ENCODE assay signal across 17 cellular contexts in genomic region chr3:71154846-71155245, GRCh38.
DNase-seq lines count a peak whose midpoint lies in the region; ATAC-seq, FAIRE-seq and TF ChIP-seq lines count a peak whose summit lies in the region.
"Had no signal": no experiment of that assay in that cellular context is flagged by ENCODE, and none has a peak within 500 bp of the region (broad histone marks: within the 10 kb centered on the region; RNA-seq: fewer than 3 reads in every experiment).

No MANE protein-coding gene starts in this region.

- intact Hi-C loops in HepG2 (cut with micrococcal nuclease; ENCODE audit: unreplicated experiment), result loop anchor here (5.0 to 10.0 kb wide), 3 partner anchors 90 to 628 kb away; no protein-coding TSS in a partner anchor
- intact Hi-C loops in right lobe of liver (cut with DNase I), result no loop called here
- intact Hi-C loops in colonic mucosa (cut with DNase I), result no loop called here
- intact Hi-C loops in naive thymus-derived CD4-positive, alpha-beta T cell (cut with micrococcal nuclease), result loop anchor here in 1 of 2 donors (5.0 kb wide), 1 partner anchor 357 kb away; no protein-coding TSS in a partner anchor

- TF ChIP-seq CTCF in HepG2 (CRISPR knock-in tag; IDR thresholded peaks at IDR 0.05), result no peak
- TF ChIP-seq CTCF in right lobe of liver (IDR thresholded peaks at IDR 0.05), result no peak
- TF ChIP-seq CTCF in colonic mucosa (IDR thresholded peaks at IDR 0.05), result no peak
- no peak for TF ChIP-seq CTCF in GM13976 (IDR thresholded peaks at IDR 0.05; ENCODE audit: borderline replicate concordance, control extremely low read depth, extremely low read depth, insufficient read depth, missing control alignments)

- POLR2A ChIA-PET in HepG2 (lab: Yijun Ruan, JAX), result interaction anchor here (1.0 to 1.6 kb wide), 2 partner anchors 23 to 55 kb away, joined by 3 read pairs; no protein-coding TSS in a partner anchor
- POLR2A ChIA-PET in naive thymus-derived CD4-positive, alpha-beta T cell (lab: Charles Lee), result interaction anchor here (1.9 kb wide), 1 partner anchor 14 kb away, joined by 4 read pairs; no protein-coding TSS in a partner anchor

- H3K27ac Mint-ChIP-seq in naive thymus-derived CD4-positive, alpha-beta T cell, result peak overlapping the region in 8 of 9 donors; percentile 21 to 93 (median 80)
- H3K27ac Mint-ChIP-seq: HFFc6 had no signal

- H3K9me3 Mint-ChIP-seq in naive thymus-derived CD4-positive, alpha-beta T cell, result peaks cover 0 to 1% (median 0%) of the 10 kb centered on the region in 11 donors
- H3K9me3 Mint-ChIP-seq: HFFc6 had no signal

- in situ Hi-C loops in HepG2 (cut with HindIII; ENCODE audit: extremely low pct_ligation_motif_present, low pct_unique_long_range_greater_than_20kb) (loop anchor here (5.0 kb wide), 1 partner anchor 52 kb away; no protein-coding TSS in a partner anchor), GM13976 (cut with MboI; ENCODE audit: low sequenced_read_pairs, unreplicated experiment) (no loop called here)

- H3K36me3 ChIP-seq in HepG2 (replicated peaks in 1 of 2; ENCODE audit: control insufficient read depth in 1 of 2, insufficient read depth in 2 of 2, low read length in 2 of 2) (peaks cover 0 to under 1% of the 10 kb centered on the region in 2 experiments; a peak in 1 of 5 replicates), right lobe of liver (no peaks in the 10 kb centered on the region), colonic mucosa (no peaks in the 10 kb centered on the region)
- peaks cover 0 to 6% (median 0%) of the 10 kb centered on the region in 3 experiments for H3K36me3 ChIP-seq in naive thymus-derived CD4-positive, alpha-beta T cell (ENCODE audit: control insufficient read depth in 2 of 3, insufficient read depth in 3 of 3, low read length in 3 of 3)

- H3K9me3 ChIP-seq in HepG2 (ENCODE audit: low read length) (no peaks in the 10 kb centered on the region), right lobe of liver (no peaks in the 10 kb centered on the region), colonic mucosa (no peaks in the 10 kb centered on the region)
- no peaks in the 10 kb centered on the region for H3K9me3 ChIP-seq in naive thymus-derived CD4-positive, alpha-beta T cell (ENCODE audit: control insufficient read depth in 2 of 3, low read length in 3 of 3)
- H3K9me3 ChIP-seq: A549 had no signal

- BruUV-seq in HepG2 (replicated peaks; lab: Mats Ljungman, UMichigan), result no TSS peak

- DNase-seq in HepG2 (ENCODE audit: low spot score) (no peak), right lobe of liver (no peak), colonic mucosa (no peak), NOMO-1 treated with DMSO at 0.1 percent for 48 hours (lab: John Stamatoyannopoulos, UW; ENCODE audit: unreplicated experiment) (no peak), GM13976 (ENCODE audit: low spot score) (no peak), hypothalamus (lab: John Stamatoyannopoulos, UW) (no peak)
- no peak for DNase-seq in naive thymus-derived CD4-positive, alpha-beta T cell
- DNase-seq: CD4-positive, alpha-beta memory T cell; HFFc6; KG1; MV-4-11; NCI-H1694 treated with DMSO at 0.1 percent for 48 hours; NCI-H524; NCI-H82; PC-9 had no signal

- no peaks in the 10 kb centered on the region for H3K79me2 ChIP-seq in HepG2 (ENCODE audit: insufficient read depth, low read length)

- TF ChIP-seq RAD21 in HepG2 (CRISPR knock-in tag; IDR thresholded peaks at IDR 0.05), result no peak

- H3K4me3 ChIP-seq in HepG2 (replicated peaks in 1 of 3; ENCODE audit: insufficient read depth in 1 of 3, low read depth in 2 of 3, low read length in 3 of 3) (no peak overlapping the region), right lobe of liver (no peak overlapping the region), colonic mucosa (no peak overlapping the region)
- no peak overlapping the region for H3K4me3 ChIP-seq in naive thymus-derived CD4-positive, alpha-beta T cell (ENCODE audit: low read length)
- H3K4me3 ChIP-seq: A549, PC-9 had no signal

- no peak overlapping the region for H3K9ac ChIP-seq in HepG2 (ENCODE audit: insufficient read depth, low read depth, low read length)
- H3K9ac ChIP-seq in colonic mucosa (ENCODE audit: low read depth in 2 of 2, low read length in 2 of 2), result no peak overlapping the region

- H3K4me3 Mint-ChIP-seq in naive thymus-derived CD4-positive, alpha-beta T cell, result no peak overlapping the region
- H3K4me3 Mint-ChIP-seq: CD4-positive, alpha-beta memory T cell; HFFc6 had no signal

- H3K27me3 Mint-ChIP-seq in naive thymus-derived CD4-positive, alpha-beta T cell, result peaks cover 0 to 2% (median 0%) of the 10 kb centered on the region in 5 donors
- H3K27me3 Mint-ChIP-seq: CD4-positive, alpha-beta memory T cell had no signal

- H2AFZ ChIP-seq in HepG2 (ENCODE audit: low read length), result no peak overlapping the region
- H2AFZ ChIP-seq: PC-9 had no signal

- no peaks in the 10 kb centered on the region for H4K20me1 ChIP-seq in HepG2 (ENCODE audit: insufficient read depth, low read length)

- H3K27ac ChIP-seq in HepG2 (ENCODE audit: extremely low read length, insufficient read depth, low read length) (peak overlapping the region; percentile 21), right lobe of liver (no peak overlapping the region), colonic mucosa (peak overlapping the region; percentile 52)
- H3K27ac ChIP-seq in naive thymus-derived CD4-positive, alpha-beta T cell (ENCODE audit: low read depth, low read length), result no peak overlapping the region
- H3K27ac ChIP-seq: A549, PC-9 had no signal

- FAIRE-seq in HepG2 (lab: Jason Lieb, UNC), result no peak
- FAIRE-seq: A549, H54 had no signal

- H3K27me3 ChIP-seq in HepG2 (ENCODE audit: control insufficient read depth in 1 of 2, insufficient read depth in 2 of 2, low read length in 2 of 2), result no peaks in the 10 kb centered on the region
- no peaks in the 10 kb centered on the region for H3K27me3 ChIP-seq in right lobe of liver
- no peaks in the 10 kb centered on the region for H3K27me3 ChIP-seq in colonic mucosa
- H3K27me3 ChIP-seq in naive thymus-derived CD4-positive, alpha-beta T cell (ENCODE audit: control insufficient read depth in 2 of 2, insufficient read depth in 2 of 2, low read length in 2 of 2), result no peaks in the 10 kb centered on the region

- TF ChIP-seq POLR2A in HepG2 (IDR thresholded peaks at IDR 0.05; ENCODE audit: insufficient read depth in 1 of 2, low read depth in 2 of 2, low read length in 2 of 2) (no peak), right lobe of liver (IDR thresholded peaks at IDR 0.05) (no peak)

- CTCF ChIA-PET in HepG2 (lab: Yijun Ruan, JAX; ENCODE audit: low intra/inter-chr PET ratio, low total read pairs), result no interaction called here
- CTCF ChIA-PET in naive thymus-derived CD4-positive, alpha-beta T cell (lab: Charles Lee), result no interaction called here

- TF ChIP-seq EP300 in HepG2 (IDR thresholded peaks at IDR 0.05; ENCODE audit: low read depth in 2 of 2, low read length in 2 of 2) (no peak), HepG2 (CRISPR knock-in tag; IDR thresholded peaks at IDR 0.05; ENCODE audit: borderline replicate concordance) (no peak)

- H3K4me1 ChIP-seq in HepG2 (ENCODE audit: insufficient read depth, low read length), result peaks cover 91% of the 10 kb centered on the region
- H3K4me1 ChIP-seq in right lobe of liver, result peaks cover 0 to 12% (median 5%) of the 10 kb centered on the region in 4 donors
- peaks cover 11% of the 10 kb centered on the region for H3K4me1 ChIP-seq in colonic mucosa
- peaks cover 0 to 41% of the 10 kb centered on the region in 2 donors for H3K4me1 ChIP-seq in naive thymus-derived CD4-positive, alpha-beta T cell (ENCODE audit: control insufficient read depth in 2 of 2, insufficient read depth in 2 of 2, low read length in 2 of 2)

- peaks cover 5 to 52% (median 22%) of the 10 kb centered on the region in 5 donors for H3K36me3 Mint-ChIP-seq in naive thymus-derived CD4-positive, alpha-beta T cell

- H3K4me1 Mint-ChIP-seq in naive thymus-derived CD4-positive, alpha-beta T cell, result peaks cover 12 to 98% (median 92%) of the 10 kb centered on the region in 7 donors

- no peak for ATAC-seq in HepG2
- no peak for ATAC-seq in right lobe of liver
- ATAC-seq in naive thymus-derived CD4-positive, alpha-beta T cell, result no peak
- ATAC-seq: A549 had no signal

- no peak overlapping the region for H3K4me2 ChIP-seq in HepG2 (ENCODE audit: low read depth, low read length)
- H3K4me2 ChIP-seq: A549, PC-9 had no signal

TF ChIP-seq in HepG2, 621 proteins besides CTCF, POLR2A, EP300 and RAD21:
- TF ChIP-seq BCL6 (CRISPR knock-in tag; IDR thresholded peaks at IDR 0.05), result no peak

Comparison
In these comparisons a context has a peak if more than half of its experiments do, and no peak if none do; other contexts are left out.
1. H3K27ac ChIP-seq: peak in HepG2 (single experiment) and colonic mucosa (single experiment); none in right lobe of liver (0 of 3) and naive thymus-derived CD4-positive, alpha-beta T cell (single experiment).